ENCODE assay signal across 1 cellular context in the genomic region with DNA sequence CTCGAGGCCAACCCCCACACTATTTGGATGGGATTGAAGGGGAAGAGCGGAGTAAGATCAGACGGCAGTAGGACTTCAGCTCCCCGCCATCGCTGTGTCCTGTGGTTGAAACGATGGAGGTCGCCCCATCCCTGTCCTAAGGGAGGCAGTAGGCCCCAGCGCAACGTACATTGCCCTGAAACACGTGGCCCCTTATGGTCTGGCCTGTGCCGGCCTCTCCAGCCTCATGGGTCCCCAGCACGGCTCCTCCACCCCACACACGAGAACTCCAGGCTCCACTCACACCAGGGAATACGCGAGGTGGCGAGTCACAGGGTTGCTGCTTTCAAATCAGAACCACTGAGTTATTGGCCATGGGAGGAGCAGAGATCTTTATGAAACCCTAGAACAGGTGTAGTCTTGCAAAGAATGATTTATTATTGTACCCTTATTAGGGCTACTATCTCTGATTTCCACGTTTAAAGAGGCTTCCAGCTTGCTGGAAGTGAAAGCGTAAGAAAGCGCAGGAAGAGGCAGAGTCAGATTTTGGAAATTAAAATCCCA.
TF ChIP-seq lines count a peak whose summit lies in the region.

No MANE protein-coding gene starts in this region.

TF ChIP-seq in HepG2, 621 proteins besides CTCF, POLR2A, EP300 and RAD21 (continued from another document and continues in another):
- TF ChIP-seq, protein P1, sequence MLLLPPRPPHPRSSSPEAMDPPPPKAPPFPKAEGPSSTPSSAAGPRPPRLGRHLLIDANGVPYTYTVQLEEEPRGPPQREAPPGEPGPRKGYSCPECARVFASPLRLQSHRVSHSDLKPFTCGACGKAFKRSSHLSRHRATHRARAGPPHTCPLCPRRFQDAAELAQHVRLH (CRISPR knock-in tag; IDR thresholded peaks at IDR 0.05; ENCODE audit: borderline replicate concordance, low read depth) = no peak; the same call in 1 of the 2 replicates
- TF ChIP-seq, protein P2, sequence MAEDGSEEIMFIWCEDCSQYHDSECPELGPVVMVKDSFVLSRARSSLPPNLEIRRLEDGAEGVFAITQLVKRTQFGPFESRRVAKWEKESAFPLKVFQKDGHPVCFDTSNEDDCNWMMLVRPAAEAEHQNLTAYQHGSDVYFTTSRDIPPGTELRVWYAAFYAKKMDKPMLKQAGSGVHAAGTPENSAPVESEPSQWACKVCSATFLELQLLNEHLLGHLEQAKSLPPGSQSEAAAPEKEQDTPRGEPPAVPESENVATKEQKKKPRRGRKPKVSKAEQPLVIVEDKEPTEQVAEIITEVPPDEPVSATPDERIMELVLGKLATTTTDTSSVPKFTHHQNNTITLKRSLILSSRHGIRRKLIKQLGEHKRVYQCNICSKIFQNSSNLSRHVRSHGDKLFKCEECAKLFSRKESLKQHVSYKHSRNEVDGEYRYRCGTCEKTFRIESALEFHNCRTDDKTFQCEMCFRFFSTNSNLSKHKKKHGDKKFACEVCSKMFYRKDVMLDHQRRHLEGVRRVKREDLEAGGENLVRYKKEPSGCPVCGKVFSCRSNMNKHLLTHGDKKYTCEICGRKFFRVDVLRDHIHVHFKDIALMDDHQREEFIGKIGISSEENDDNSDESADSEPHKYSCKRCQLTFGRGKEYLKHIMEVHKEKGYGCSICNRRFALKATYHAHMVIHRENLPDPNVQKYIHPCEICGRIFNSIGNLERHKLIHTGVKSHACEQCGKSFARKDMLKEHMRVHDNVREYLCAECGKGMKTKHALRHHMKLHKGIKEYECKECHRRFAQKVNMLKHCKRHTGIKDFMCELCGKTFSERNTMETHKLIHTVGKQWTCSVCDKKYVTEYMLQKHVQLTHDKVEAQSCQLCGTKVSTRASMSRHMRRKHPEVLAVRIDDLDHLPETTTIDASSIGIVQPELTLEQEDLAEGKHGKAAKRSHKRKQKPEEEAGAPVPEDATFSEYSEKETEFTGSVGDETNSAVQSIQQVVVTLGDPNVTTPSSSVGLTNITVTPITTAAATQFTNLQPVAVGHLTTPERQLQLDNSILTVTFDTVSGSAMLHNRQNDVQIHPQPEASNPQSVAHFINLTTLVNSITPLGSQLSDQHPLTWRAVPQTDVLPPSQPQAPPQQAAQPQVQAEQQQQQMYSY (CRISPR knock-in tag; IDR thresholded peaks at IDR 0.05) = peak; percentile 71
- TF ChIP-seq, protein P3, sequence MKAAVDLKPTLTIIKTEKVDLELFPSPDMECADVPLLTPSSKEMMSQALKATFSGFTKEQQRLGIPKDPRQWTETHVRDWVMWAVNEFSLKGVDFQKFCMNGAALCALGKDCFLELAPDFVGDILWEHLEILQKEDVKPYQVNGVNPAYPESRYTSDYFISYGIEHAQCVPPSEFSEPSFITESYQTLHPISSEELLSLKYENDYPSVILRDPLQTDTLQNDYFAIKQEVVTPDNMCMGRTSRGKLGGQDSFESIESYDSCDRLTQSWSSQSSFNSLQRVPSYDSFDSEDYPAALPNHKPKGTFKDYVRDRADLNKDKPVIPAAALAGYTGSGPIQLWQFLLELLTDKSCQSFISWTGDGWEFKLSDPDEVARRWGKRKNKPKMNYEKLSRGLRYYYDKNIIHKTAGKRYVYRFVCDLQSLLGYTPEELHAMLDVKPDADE (CRISPR knock-in tag; IDR thresholded peaks at IDR 0.05) = peak; percentile 57; the same call in 1 of the 2 replicates
- peak; percentile 92 for TF ChIP-seq ZFX (CRISPR knock-in tag; IDR thresholded peaks at IDR 0.05; ENCODE audit: low read depth)
- TF ChIP-seq, protein P4, sequence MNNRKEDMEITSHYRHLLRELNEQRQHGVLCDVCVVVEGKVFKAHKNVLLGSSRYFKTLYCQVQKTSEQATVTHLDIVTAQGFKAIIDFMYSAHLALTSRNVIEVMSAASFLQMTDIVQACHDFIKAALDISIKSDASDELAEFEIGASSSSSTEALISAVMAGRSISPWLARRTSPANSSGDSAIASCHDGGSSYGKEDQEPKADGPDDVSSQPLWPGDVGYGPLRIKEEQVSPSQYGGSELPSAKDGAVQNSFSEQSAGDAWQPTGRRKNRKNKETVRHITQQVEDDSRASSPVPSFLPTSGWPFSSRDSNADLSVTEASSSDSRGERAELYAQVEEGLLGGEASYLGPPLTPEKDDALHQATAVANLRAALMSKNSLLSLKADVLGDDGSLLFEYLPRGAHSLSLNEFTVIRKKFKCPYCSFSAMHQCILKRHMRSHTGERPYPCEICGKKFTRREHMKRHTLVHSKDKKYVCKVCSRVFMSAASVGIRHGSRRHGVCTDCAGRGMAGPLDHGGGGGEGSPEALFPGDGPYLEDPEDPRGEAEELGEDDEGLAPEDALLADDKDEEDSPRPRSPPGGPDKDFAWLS (CRISPR knock-in tag; IDR thresholded peaks at IDR 0.05; ENCODE audit: borderline replicate concordance) = no peak
- no peak for TF ChIP-seq ZNF24 (IDR thresholded peaks at IDR 0.05)
- TF ChIP-seq ZNF879 (CRISPR knock-in tag; IDR thresholded peaks at IDR 0.05) = no peak; the same call in none of the 2 replicates
- TF ChIP-seq NR1H2 (CRISPR knock-in tag; IDR thresholded peaks at IDR 0.05; ENCODE audit: borderline replicate concordance, low read depth) = peak; percentile 91; the same call in 1 of the 2 replicates
- TF ChIP-seq ZNF232 (CRISPR knock-in tag; IDR thresholded peaks at IDR 0.05; ENCODE audit: borderline replicate concordance) = peak; percentile 93
- no peak for TF ChIP-seq ZEB1 (IDR thresholded peaks at IDR 0.05; ENCODE audit: insufficient replicate concordance, low read depth)
- TF ChIP-seq, protein P5, sequence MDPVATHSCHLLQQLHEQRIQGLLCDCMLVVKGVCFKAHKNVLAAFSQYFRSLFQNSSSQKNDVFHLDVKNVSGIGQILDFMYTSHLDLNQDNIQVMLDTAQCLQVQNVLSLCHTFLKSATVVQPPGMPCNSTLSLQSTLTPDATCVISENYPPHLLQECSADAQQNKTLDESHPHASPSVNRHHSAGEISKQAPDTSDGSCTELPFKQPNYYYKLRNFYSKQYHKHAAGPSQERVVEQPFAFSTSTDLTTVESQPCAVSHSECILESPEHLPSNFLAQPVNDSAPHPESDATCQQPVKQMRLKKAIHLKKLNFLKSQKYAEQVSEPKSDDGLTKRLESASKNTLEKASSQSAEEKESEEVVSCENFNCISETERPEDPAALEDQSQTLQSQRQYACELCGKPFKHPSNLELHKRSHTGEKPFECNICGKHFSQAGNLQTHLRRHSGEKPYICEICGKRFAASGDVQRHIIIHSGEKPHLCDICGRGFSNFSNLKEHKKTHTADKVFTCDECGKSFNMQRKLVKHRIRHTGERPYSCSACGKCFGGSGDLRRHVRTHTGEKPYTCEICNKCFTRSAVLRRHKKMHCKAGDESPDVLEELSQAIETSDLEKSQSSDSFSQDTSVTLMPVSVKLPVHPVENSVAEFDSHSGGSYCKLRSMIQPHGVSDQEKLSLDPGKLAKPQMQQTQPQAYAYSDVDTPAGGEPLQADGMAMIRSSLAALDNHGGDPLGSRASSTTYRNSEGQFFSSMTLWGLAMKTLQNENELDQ (CRISPR knock-in tag; IDR thresholded peaks at IDR 0.05; ENCODE audit: borderline replicate concordance) = peak; percentile 28; the same call in 1 of the 2 replicates
- peak; percentile 88 for TF ChIP-seq ZBTB7A (CRISPR knock-in tag; IDR thresholded peaks at IDR 0.05)
- no peak for TF ChIP-seq FOXK1 (CRISPR knock-in tag; IDR thresholded peaks at IDR 0.05; ENCODE audit: borderline replicate concordance, low read depth)
- TF ChIP-seq, protein P6, sequence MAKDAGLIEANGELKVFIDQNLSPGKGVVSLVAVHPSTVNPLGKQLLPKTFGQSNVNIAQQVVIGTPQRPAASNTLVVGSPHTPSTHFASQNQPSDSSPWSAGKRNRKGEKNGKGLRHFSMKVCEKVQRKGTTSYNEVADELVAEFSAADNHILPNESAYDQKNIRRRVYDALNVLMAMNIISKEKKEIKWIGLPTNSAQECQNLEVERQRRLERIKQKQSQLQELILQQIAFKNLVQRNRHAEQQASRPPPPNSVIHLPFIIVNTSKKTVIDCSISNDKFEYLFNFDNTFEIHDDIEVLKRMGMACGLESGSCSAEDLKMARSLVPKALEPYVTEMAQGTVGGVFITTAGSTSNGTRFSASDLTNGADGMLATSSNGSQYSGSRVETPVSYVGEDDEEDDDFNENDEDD (CRISPR knock-in tag; IDR thresholded peaks at IDR 0.05; ENCODE audit: borderline replicate concordance) = peak; percentile 84
- TF ChIP-seq, protein P7, sequence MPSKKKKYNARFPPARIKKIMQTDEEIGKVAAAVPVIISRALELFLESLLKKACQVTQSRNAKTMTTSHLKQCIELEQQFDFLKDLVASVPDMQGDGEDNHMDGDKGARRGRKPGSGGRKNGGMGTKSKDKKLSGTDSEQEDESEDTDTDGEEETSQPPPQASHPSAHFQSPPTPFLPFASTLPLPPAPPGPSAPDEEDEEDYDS (CRISPR knock-in tag; IDR thresholded peaks at IDR 0.05) = no peak
- peak; percentile 45; the same call in 1 of the 2 replicates for TF ChIP-seq ZSCAN21 (CRISPR knock-in tag; IDR thresholded peaks at IDR 0.05; ENCODE audit: borderline replicate concordance)
- peak; percentile 7; the same call in 1 of the 2 replicates for TF ChIP-seq ZNF607 (CRISPR knock-in tag; IDR thresholded peaks at IDR 0.05; ENCODE audit: borderline replicate concordance)
- TF ChIP-seq, protein P8, sequence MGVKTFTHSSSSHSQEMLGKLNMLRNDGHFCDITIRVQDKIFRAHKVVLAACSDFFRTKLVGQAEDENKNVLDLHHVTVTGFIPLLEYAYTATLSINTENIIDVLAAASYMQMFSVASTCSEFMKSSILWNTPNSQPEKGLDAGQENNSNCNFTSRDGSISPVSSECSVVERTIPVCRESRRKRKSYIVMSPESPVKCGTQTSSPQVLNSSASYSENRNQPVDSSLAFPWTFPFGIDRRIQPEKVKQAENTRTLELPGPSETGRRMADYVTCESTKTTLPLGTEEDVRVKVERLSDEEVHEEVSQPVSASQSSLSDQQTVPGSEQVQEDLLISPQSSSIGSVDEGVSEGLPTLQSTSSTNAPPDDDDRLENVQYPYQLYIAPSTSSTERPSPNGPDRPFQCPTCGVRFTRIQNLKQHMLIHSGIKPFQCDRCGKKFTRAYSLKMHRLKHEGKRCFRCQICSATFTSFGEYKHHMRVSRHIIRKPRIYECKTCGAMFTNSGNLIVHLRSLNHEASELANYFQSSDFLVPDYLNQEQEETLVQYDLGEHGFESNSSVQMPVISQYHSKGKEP (CRISPR knock-in tag; IDR thresholded peaks at IDR 0.05) = no peak
- TF ChIP-seq, protein P9, sequence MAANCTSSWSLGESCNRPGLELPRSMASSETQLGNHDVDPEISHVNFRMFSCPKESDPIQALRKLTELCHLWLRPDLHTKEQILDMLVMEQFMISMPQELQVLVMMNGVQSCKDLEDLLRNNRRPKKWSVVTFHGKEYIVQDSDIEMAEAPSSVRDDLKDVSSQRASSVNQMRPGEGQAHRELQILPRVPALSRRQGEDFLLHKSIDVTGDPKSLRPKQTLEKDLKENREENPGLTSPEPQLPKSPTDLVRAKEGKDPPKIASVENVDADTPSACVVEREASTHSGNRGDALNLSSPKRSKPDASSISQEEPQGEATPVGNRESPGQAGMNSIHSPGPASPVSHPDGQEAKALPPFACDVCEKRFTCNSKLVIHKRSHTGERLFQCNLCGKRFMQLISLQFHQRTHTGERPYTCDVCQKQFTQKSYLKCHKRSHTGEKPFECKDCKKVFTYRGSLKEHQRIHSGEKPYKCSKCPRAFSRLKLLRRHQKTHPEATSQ (CRISPR knock-in tag; IDR thresholded peaks at IDR 0.05; ENCODE audit: borderline replicate concordance) = peak; percentile 88
- no peak for TF ChIP-seq TCF12 (IDR thresholded peaks at IDR 0.05)
- peak; percentile 60; the same call in 1 of the 2 replicates for TF ChIP-seq TCF12 (CRISPR knock-in tag; IDR thresholded peaks at IDR 0.05)
- TF ChIP-seq, protein P10, sequence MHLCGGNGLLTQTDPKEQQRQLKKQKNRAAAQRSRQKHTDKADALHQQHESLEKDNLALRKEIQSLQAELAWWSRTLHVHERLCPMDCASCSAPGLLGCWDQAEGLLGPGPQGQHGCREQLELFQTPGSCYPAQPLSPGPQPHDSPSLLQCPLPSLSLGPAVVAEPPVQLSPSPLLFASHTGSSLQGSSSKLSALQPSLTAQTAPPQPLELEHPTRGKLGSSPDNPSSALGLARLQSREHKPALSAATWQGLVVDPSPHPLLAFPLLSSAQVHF (CRISPR knock-in tag; IDR thresholded peaks at IDR 0.05) = no peak
- peak; percentile 72; the same call in 1 of the 2 replicates for TF ChIP-seq ZBTB3 (CRISPR knock-in tag; IDR thresholded peaks at IDR 0.05; ENCODE audit: borderline replicate concordance, low read depth)
- no peak; the same call in 1 of the 2 replicates for TF ChIP-seq ZNF841 (CRISPR knock-in tag; IDR thresholded peaks at IDR 0.05; ENCODE audit: borderline replicate concordance)
- TF ChIP-seq, protein P11, sequence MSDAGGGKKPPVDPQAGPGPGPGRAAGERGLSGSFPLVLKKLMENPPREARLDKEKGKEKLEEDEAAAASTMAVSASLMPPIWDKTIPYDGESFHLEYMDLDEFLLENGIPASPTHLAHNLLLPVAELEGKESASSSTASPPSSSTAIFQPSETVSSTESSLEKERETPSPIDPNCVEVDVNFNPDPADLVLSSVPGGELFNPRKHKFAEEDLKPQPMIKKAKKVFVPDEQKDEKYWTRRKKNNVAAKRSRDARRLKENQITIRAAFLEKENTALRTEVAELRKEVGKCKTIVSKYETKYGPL (CRISPR knock-in tag; IDR thresholded peaks at IDR 0.05) = 0 out of 2 replicates have a peak, but pooled peaks have one; percentile 18
- peak; percentile 89; the same call in 1 of the 2 replicates for TF ChIP-seq ZNF782 (CRISPR knock-in tag; IDR thresholded peaks at IDR 0.05; ENCODE audit: borderline replicate concordance)
- TF ChIP-seq ZNF672 (CRISPR knock-in tag; IDR thresholded peaks at IDR 0.05) = no peak
- no peak; the same call in 1 of the 2 replicates for TF ChIP-seq HMG20B (CRISPR knock-in tag; conservative IDR thresholded peaks at IDR 0.05)
- TF ChIP-seq, protein P12, sequence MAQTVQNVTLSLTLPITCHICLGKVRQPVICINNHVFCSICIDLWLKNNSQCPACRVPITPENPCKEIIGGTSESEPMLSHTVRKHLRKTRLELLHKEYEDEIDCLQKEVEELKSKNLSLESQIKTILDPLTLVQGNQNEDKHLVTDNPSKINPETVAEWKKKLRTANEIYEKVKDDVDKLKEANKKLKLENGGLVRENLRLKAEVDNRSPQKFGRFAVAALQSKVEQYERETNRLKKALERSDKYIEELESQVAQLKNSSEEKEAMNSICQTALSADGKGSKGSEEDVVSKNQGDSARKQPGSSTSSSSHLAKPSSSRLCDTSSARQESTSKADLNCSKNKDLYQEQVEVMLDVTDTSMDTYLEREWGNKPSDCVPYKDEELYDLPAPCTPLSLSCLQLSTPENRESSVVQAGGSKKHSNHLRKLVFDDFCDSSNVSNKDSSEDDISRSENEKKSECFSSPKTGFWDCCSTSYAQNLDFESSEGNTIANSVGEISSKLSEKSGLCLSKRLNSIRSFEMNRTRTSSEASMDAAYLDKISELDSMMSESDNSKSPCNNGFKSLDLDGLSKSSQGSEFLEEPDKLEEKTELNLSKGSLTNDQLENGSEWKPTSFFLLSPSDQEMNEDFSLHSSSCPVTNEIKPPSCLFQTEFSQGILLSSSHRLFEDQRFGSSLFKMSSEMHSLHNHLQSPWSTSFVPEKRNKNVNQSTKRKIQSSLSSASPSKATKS (CRISPR knock-in tag; IDR thresholded peaks at IDR 0.05) = 0 out of 2 replicates have a peak, but pooled peaks have one; percentile 52
- no peak; the same call in 1 of the 2 replicates for TF ChIP-seq RCOR2 (CRISPR knock-in tag; IDR thresholded peaks at IDR 0.05)
- TF ChIP-seq AHR (CRISPR knock-in tag; IDR thresholded peaks at IDR 0.05) = 0 out of 2 replicates have a peak, but pooled peaks have one; percentile 64
- TF ChIP-seq ZNF570 (CRISPR knock-in tag; IDR thresholded peaks at IDR 0.05; ENCODE audit: borderline replicate concordance) = no peak
- peak; percentile 6; the same call in 1 of the 2 replicates for TF ChIP-seq ZNF331 (CRISPR knock-in tag; IDR thresholded peaks at IDR 0.05)
- 0 out of 2 replicates have a peak, but pooled peaks have one; percentile 75 for TF ChIP-seq FOXC1 (CRISPR knock-in tag; IDR thresholded peaks at IDR 0.05; ENCODE audit: borderline replicate concordance)
- no peak for TF ChIP-seq HNRNPUL1 (IDR thresholded peaks at IDR 0.05; ENCODE audit: low read depth, low read length)
- no peak; the same call in 1 of the 2 replicates for TF ChIP-seq FOXM1 (CRISPR knock-in tag; IDR thresholded peaks at IDR 0.05)
- TF ChIP-seq FOXO1 (CRISPR knock-in tag; IDR thresholded peaks at IDR 0.05) = no peak; the same call in 1 of the 2 replicates
- TF ChIP-seq ZNF30 (CRISPR knock-in tag; IDR thresholded peaks at IDR 0.05) = peak; percentile 97
